ENCODE assay signal across 12 cellular contexts in genomic region chr1:160209041-160209655, GRCh38. TPM values are rescaled to one million over a fixed set of nuclear protein-coding genes. Genes with fewer than 3 reads are reported as not detected.
DNase-seq lines count a peak whose midpoint lies in the region; ATAC-seq, FAIRE-seq and TF ChIP-seq lines count a peak whose summit lies in the region.
"Had no signal": no experiment of that assay in that cellular context is flagged by ENCODE, and none has a peak within 500 bp of the region (broad histone marks: within the 10 kb centered on the region; RNA-seq: fewer than 3 reads in every experiment).

No MANE protein-coding gene starts in this region.

- CTCF ChIA-PET in K562 (lab: Yijun Ruan, JAX; ENCODE audit: low intra/inter-chr PET ratio): no interaction called here
- CTCF ChIA-PET in naive thymus-derived CD4-positive, alpha-beta T cell (lab: Charles Lee): no interaction called here
- CTCF ChIA-PET in Calu3 (lab: Charles Lee): no interaction called here

- no peak for TF ChIP-seq RAD21 in K562 (CRISPR knock-in tag; conservative IDR thresholded peaks at IDR 0.05 in 1 of 2, IDR thresholded peaks at IDR 0.05 in 1 of 2)

- FAIRE-seq in K562 (lab: Jason Lieb, UNC): no peak

- H3K4me1 Mint-ChIP-seq in naive thymus-derived CD4-positive, alpha-beta T cell: peaks cover 31 to 52% (median 33%) of the 10 kb centered on the region in 7 donors
- H3K4me1 Mint-ChIP-seq in Calu3 (ENCODE audit: low read depth, unreplicated experiment): peaks cover 33% of the 10 kb centered on the region

- TF ChIP-seq EP300 in K562 (IDR thresholded peaks at IDR 0.05; ENCODE audit: low read length) (no peak), transverse colon (IDR thresholded peaks at IDR 0.05; ENCODE audit: low read depth) (no peak)

- H3K9me3 ChIP-seq in cardiac muscle cell (ENCODE audit: low read depth) (no peaks in the 10 kb centered on the region), K562 (replicated peaks; ENCODE audit: control insufficient read depth, insufficient read depth, low read depth, low read length) (no peaks in the 10 kb centered on the region), transverse colon (no peaks in the 10 kb centered on the region)
- H3K9me3 ChIP-seq in naive thymus-derived CD4-positive, alpha-beta T cell (ENCODE audit: control insufficient read depth in 2 of 3, low read length in 3 of 3): no peaks in the 10 kb centered on the region
- H3K9me3 ChIP-seq: colonic mucosa had no signal

- POLR2A ChIA-PET in K562 (lab: Yijun Ruan, JAX): interaction anchor here (0.5 to 3.4 kb wide), 9 partner anchors 10 to 900 kb away, joined by 3 to 41 read pairs (median 3); partner anchors contain the start of gene PEX19
- POLR2A ChIA-PET in naive thymus-derived CD4-positive, alpha-beta T cell (lab: Charles Lee): interaction anchor here (0.5 to 1.5 kb wide), 2 partner anchors 10 to 26 kb away, joined by 3 read pairs; no protein-coding TSS in a partner anchor

- no peaks in the 10 kb centered on the region for H3K9me1 ChIP-seq in K562 (ENCODE audit: control insufficient read depth, insufficient read depth, low read length)

- no TSS peak for BruUV-seq in K562 (replicated peaks; lab: Mats Ljungman, UMichigan)
- BruUV-seq in Calu3 (replicated peaks; lab: Mats Ljungman, UMichigan): no TSS peak

- no peak overlapping the region; a peak in 1 of 4 replicates for H3K9ac ChIP-seq in K562 (ENCODE audit: insufficient read depth in 1 of 2, low read depth in 2 of 2, low read length in 2 of 2)

- H3K27ac Mint-ChIP-seq in naive thymus-derived CD4-positive, alpha-beta T cell: peak overlapping the region; percentile 11 to 81 (median 38)
- H3K27ac Mint-ChIP-seq in Calu3 (ENCODE audit: unreplicated experiment): no peak overlapping the region

- H3K4me1 ChIP-seq in cardiac muscle cell (ENCODE audit: low read depth) (peaks cover 62% of the 10 kb centered on the region), K562 (replicated peaks in 1 of 2; ENCODE audit: control insufficient read depth in 2 of 2, insufficient read depth in 2 of 2, low read length in 2 of 2) (peaks cover 25% of the 10 kb centered on the region in 2 experiments), transverse colon (peaks cover 17 to 57% (median 42%) of the 10 kb centered on the region in 4 donors)
- peaks cover 12 to 16% of the 10 kb centered on the region in 2 donors for H3K4me1 ChIP-seq in naive thymus-derived CD4-positive, alpha-beta T cell (ENCODE audit: control insufficient read depth in 2 of 2, insufficient read depth in 2 of 2, low read length in 2 of 2)
- H3K4me1 ChIP-seq: colonic mucosa had no signal

- ATAC-seq in left cardiac atrium: no peak
- ATAC-seq in K562: no peak
- no peak for ATAC-seq in naive thymus-derived CD4-positive, alpha-beta T cell
- no peak for ATAC-seq in GM21381 (IDR thresholded peaks at IDR 0.05; ENCODE audit: unreplicated experiment)

- H3K27me3 Mint-ChIP-seq in naive thymus-derived CD4-positive, alpha-beta T cell: no peaks in the 10 kb centered on the region
- H3K27me3 Mint-ChIP-seq in Calu3 (ENCODE audit: unreplicated experiment): no peaks in the 10 kb centered on the region

- H3K79me2 ChIP-seq in K562 (ENCODE audit: control insufficient read depth, insufficient read depth, low read length): peaks cover 16% of the 10 kb centered on the region

- H3K4me2 ChIP-seq in K562 (ENCODE audit: insufficient read depth, low read length): no peak overlapping the region

- TF ChIP-seq POLR2A in K562 (conservative IDR thresholded peaks at IDR 0.05) (peak; percentile 23; the same call in 1 of the 2 replicates), transverse colon (IDR thresholded peaks at IDR 0.05) (no peak)

- DNase-seq in cardiac muscle cell (ENCODE audit: low read depth in 1 of 2, low spot score in 1 of 2) (no peak), left cardiac atrium (no peak), K562 (ENCODE audit: extremely low read depth in 1 of 4, low spot score in 3 of 4) (no peak), transverse colon (no peak), KBM-7 (no peak), Calu3 (no peak)
- no peak for DNase-seq in naive thymus-derived CD4-positive, alpha-beta T cell
- DNase-seq: activated CD4-positive, alpha-beta T cell treated with anti-CD3 and anti-CD28 coated beads for 1 hour; colonic mucosa; NCI-H1417; stimulated activated naive CD4-positive, alpha-beta T cell had no signal

- H3K36me3 ChIP-seq in cardiac muscle cell (peaks cover 27% of the 10 kb centered on the region), K562 (ENCODE audit: control insufficient read depth, insufficient read depth, low read length) (peaks cover 69% of the 10 kb centered on the region; the same call in 2 of the 3 replicates), transverse colon (peaks cover 0 to 13% (median 0%) of the 10 kb centered on the region in 4 donors)
- peaks cover 0 to 42% (median 0%) of the 10 kb centered on the region in 3 experiments for H3K36me3 ChIP-seq in naive thymus-derived CD4-positive, alpha-beta T cell (ENCODE audit: control insufficient read depth in 2 of 3, insufficient read depth in 3 of 3, low read length in 3 of 3)

- no peak overlapping the region for H3K4me3 Mint-ChIP-seq in naive thymus-derived CD4-positive, alpha-beta T cell
- no peak overlapping the region for H3K4me3 Mint-ChIP-seq in Calu3 (ENCODE audit: low read depth, unreplicated experiment)

- in situ Hi-C loops in K562 (cut with MboI): no loop called here
- in situ Hi-C loops in transverse colon (cut with MboI; ENCODE audit: low pct_ligation_motif_present in 1 of 4, low pct_unique_long_range_greater_than_20kb in 1 of 4, low sequenced_read_pairs in 3 of 4): no loop called here
- in situ Hi-C loops in KBM-7 (cut with MboI; ENCODE audit: low pct_unique_long_range_greater_than_20kb, low sequenced_read_pairs): no loop called here

- H3K4me3 ChIP-seq in cardiac muscle cell: no peak overlapping the region
- H3K4me3 ChIP-seq in K562: no peak overlapping the region
- no peak overlapping the region for H3K4me3 ChIP-seq in naive thymus-derived CD4-positive, alpha-beta T cell (ENCODE audit: low read length)
- H3K4me3 ChIP-seq in transverse colon: no peak overlapping the region
- H3K4me3 ChIP-seq: colonic mucosa had no signal

- peak overlapping the region; percentile 67 for H3K27ac ChIP-seq in cardiac muscle cell
- no peak overlapping the region for H3K27ac ChIP-seq in K562 (ENCODE audit: extremely low read depth, low read depth, low read length)
- no peak overlapping the region for H3K27ac ChIP-seq in naive thymus-derived CD4-positive, alpha-beta T cell (ENCODE audit: low read depth, low read length)
- H3K27ac ChIP-seq in transverse colon: peak overlapping the region in 3 of 4 donors; percentile 18 to 33 (median 28)

- H4K20me1 ChIP-seq in K562 (replicated peaks; ENCODE audit: control insufficient read depth, insufficient read depth, low read length): peaks cover 5% of the 10 kb centered on the region; the same call in 1 of the 2 replicates

- no peak overlapping the region for H2AFZ ChIP-seq in K562 (ENCODE audit: low read depth, low read length)

- H3K9me3 Mint-ChIP-seq in naive thymus-derived CD4-positive, alpha-beta T cell: no peaks in the 10 kb centered on the region
- H3K9me3 Mint-ChIP-seq in Calu3 (ENCODE audit: low read depth, unreplicated experiment): no peaks in the 10 kb centered on the region

- no peak for TF ChIP-seq CTCF in cardiac muscle cell (IDR thresholded peaks at IDR 0.05; ENCODE audit: low read depth, low read length)
- TF ChIP-seq CTCF in K562 (IDR thresholded peaks at IDR 0.05 in 2 of 3, conservative IDR thresholded peaks at IDR 0.05 in 1 of 3; ENCODE audit: insufficient read depth in 2 of 3, low read depth in 1 of 3, low read length in 3 of 3): no peak
- TF ChIP-seq CTCF in transverse colon (IDR thresholded peaks at IDR 0.05): no peak
- no peak for TF ChIP-seq CTCF in Calu3 (IDR thresholded peaks at IDR 0.05; ENCODE audit: unreplicated experiment)

- intact Hi-C loops in left cardiac atrium (cut with DNase I) (loop anchor here in 1 of 2 donors (5.0 kb wide), 1 partner anchor 38 kb away; no protein-coding TSS in a partner anchor), K562 (cut with micrococcal nuclease) (no loop called here), transverse colon (cut with DNase I; ENCODE audit: low total_unique reads) (no loop called here), Calu3 (cut with micrococcal nuclease; ENCODE audit: unreplicated experiment) (no loop called here)
- intact Hi-C loops in naive thymus-derived CD4-positive, alpha-beta T cell (cut with micrococcal nuclease): loop anchor here in 1 of 2 donors (5.0 kb wide), 1 partner anchor 78 kb away; the partner anchor contains the start of gene PEX19

- H3K27me3 ChIP-seq in cardiac muscle cell: no peaks in the 10 kb centered on the region
- no peaks in the 10 kb centered on the region for H3K27me3 ChIP-seq in K562 (ENCODE audit: control insufficient read depth in 2 of 2, insufficient read depth in 2 of 2, low read length in 2 of 2)
- no peaks in the 10 kb centered on the region for H3K27me3 ChIP-seq in naive thymus-derived CD4-positive, alpha-beta T cell (ENCODE audit: control insufficient read depth in 2 of 2, insufficient read depth in 2 of 2, low read length in 2 of 2)
- no peaks in the 10 kb centered on the region for H3K27me3 ChIP-seq in transverse colon
- H3K27me3 ChIP-seq: colonic mucosa had no signal

- 71% methylated on average over 5 of the region's 5 CpGs for WGBS in K562 (ENCODE audit: insufficient coverage, low coverage, missing lambda C conversion rate)
- 39 to 70% methylated on average over 2 to 5 of the region's 5 CpGs for WGBS in transverse colon (ENCODE audit: low coverage in 1 of 2), 2 donors

- peaks cover 0 to 17% (median 5%) of the 10 kb centered on the region in 5 donors for H3K36me3 Mint-ChIP-seq in naive thymus-derived CD4-positive, alpha-beta T cell
- peaks cover 81% of the 10 kb centered on the region for H3K36me3 Mint-ChIP-seq in Calu3 (ENCODE audit: insufficient read depth, unreplicated experiment)

RNA-seq across cellular contexts. Expression of gene PEA15, which starts 4.0 kb away (rescaled TPM):
- total RNA-seq in cardiac muscle cell (112 and 194 TPM in 2 replicates), left cardiac atrium (100 to 1,000 TPM; 188 to 189 TPM), K562 (2014; rRNA removed) (23.4 and 32.7 TPM in 2 replicates), K562 (2014; rRNA removed; fragmentation: Illumina TruSeq; extraction: Trizol) (43.0 and 43.5 TPM in 2 replicates), K562 (2015; rRNA removed; fragmentation: Illumina TruSeq; extraction: Trizol) (34.4 and 34.8 TPM in 2 replicates), K562 (2021) (32.3 and 35.4 TPM in 2 replicates), transverse colon (10 to 100 TPM; 25.8 to 92.5 (median 27.3) TPM), Calu3 (2022) (128 and 153 TPM in 2 replicates)
- polyA plus RNA-seq in cardiac muscle cell (64.5 and 93.2 TPM in 2 replicates), K562 (2011; rRNA removed) (78.7 and 139 TPM in 2 replicates), K562 (2014; fragmentation: Illumina TruSeq; extraction: Trizol) (155 and 175 TPM in 2 replicates), K562 (2014; fragmentation: Nextera tagmentation; extraction: Ambion mirVana) (10 to 100 TPM in 1 of 2 experiments, 1 to 10 TPM in 1; 8.2 to 11.9 TPM), K562 (2014; rRNA removed) (54.3 and 58.5 TPM in 2 replicates)
- total RNA-seq in K562 (2011; cell fraction: chromatin; rRNA removed; ENCODE audit: low replicate concordance): 10.6 and 15.9 TPM in 2 replicates
- 10.9 and 11.2 TPM in 2 replicates for total RNA-seq in K562 (2011; cell fraction: nucleolus; rRNA removed)
- total RNA-seq in K562 (2011; cell fraction: nucleoplasm; rRNA removed): 16.1 and 27.3 TPM in 2 replicates
- 70.2 and 90.8 TPM in 2 replicates for polyA plus RNA-seq in K562 (2011; cell fraction: cytosol; rRNA removed)
- 36.1 and 50.9 TPM in 2 replicates for polyA plus RNA-seq in K562 (2011; cell fraction: nucleus; rRNA removed)
- 40.4 and 51.5 TPM in 2 replicates for polyA plus RNA-seq in K562 (2012)
- polyA minus RNA-seq in K562 (2011; rRNA and poly(A)+ RNA removed): 35.0 and 68.8 TPM in 2 replicates
- 23.9 and 34.5 TPM in 2 replicates for polyA minus RNA-seq in K562 (2011; cell fraction: cytosol; rRNA and poly(A)+ RNA removed)
- 5.3 and 7.7 TPM in 2 replicates for polyA minus RNA-seq in K562 (2011; cell fraction: nucleus; rRNA and poly(A)+ RNA removed)
- total RNA-seq in naive thymus-derived CD4-positive, alpha-beta T cell: 10 to 100 TPM; 11.5 to 38.6 (median 13.4) TPM
- polyA plus RNA-seq in naive thymus-derived CD4-positive, alpha-beta T cell: 1 to 10 TPM; 4.7 TPM

RNA-seq across cellular contexts. Expression of gene CASQ1, which starts 18.8 kb away (rescaled TPM):
- total RNA-seq in cardiac muscle cell: 21.4 and 28.3 TPM in 2 replicates
- 22.5 and 23.6 TPM in 2 replicates for polyA plus RNA-seq in cardiac muscle cell
- 10 to 100 TPM; 10.5 to 21.8 TPM for total RNA-seq in left cardiac atrium
- not detected in 2 replicates for total RNA-seq in K562 (2011; cell fraction: chromatin; rRNA removed; ENCODE audit: low replicate concordance)
- not detected in 2 replicates for total RNA-seq in K562 (2011; cell fraction: nucleolus; rRNA removed)
- total RNA-seq in K562 (2011; cell fraction: nucleoplasm; rRNA removed): not detected in 2 replicates
- not detected in 2 replicates for total RNA-seq in K562 (2014; rRNA removed)
- not detected in 2 replicates for total RNA-seq in K562 (2014; rRNA removed; fragmentation: Illumina TruSeq; extraction: Trizol)
- total RNA-seq in K562 (2015; rRNA removed; fragmentation: Illumina TruSeq; extraction: Trizol): not detected in 2 replicates
- total RNA-seq in K562 (2021): not detected in 2 replicates
- not detected in 2 replicates for polyA plus RNA-seq in K562 (2011; rRNA removed)
- polyA plus RNA-seq in K562 (2011; cell fraction: cytosol; rRNA removed): not detected in 2 replicates
- polyA plus RNA-seq in K562 (2011; cell fraction: nucleus; rRNA removed): not detected in 2 replicates
- polyA plus RNA-seq in K562 (2012): 0.08 and 0.39 TPM in 2 replicates
- not detected in 2 replicates for polyA plus RNA-seq in K562 (2014; fragmentation: Illumina TruSeq; extraction: Trizol)
- not detected for polyA plus RNA-seq in K562 (2014; fragmentation: Nextera tagmentation; extraction: Ambion mirVana)
- polyA plus RNA-seq in K562 (2014; rRNA removed): not detected in 2 replicates
- not detected in 2 replicates for polyA minus RNA-seq in K562 (2011; rRNA and poly(A)+ RNA removed)
- not detected in 2 replicates for polyA minus RNA-seq in K562 (2011; cell fraction: cytosol; rRNA and poly(A)+ RNA removed)
- polyA minus RNA-seq in K562 (2011; cell fraction: nucleus; rRNA and poly(A)+ RNA removed): not detected in 2 replicates
- 1 to 10 TPM in 1 of 5 experiments, not detected in 4; 1.1 TPM for total RNA-seq in naive thymus-derived CD4-positive, alpha-beta T cell
- not detected for polyA plus RNA-seq in naive thymus-derived CD4-positive, alpha-beta T cell
- total RNA-seq in transverse colon: under 1 TPM in 2 of 4 donors, not detected in 2; 0.55 to 0.95 TPM
- total RNA-seq in Calu3 (2022): not detected in 2 replicates
- total RNA-seq: colonic mucosa had no signal

RNA-seq across cellular contexts. Expression of gene DCAF8, which starts 53.2 kb away (rescaled TPM):
- total RNA-seq in cardiac muscle cell: 122 and 210 TPM in 2 replicates
- polyA plus RNA-seq in cardiac muscle cell: 151 and 176 TPM in 2 replicates
- 100 to 1,000 TPM in 1 of 2 donors, 10 to 100 TPM in 1; 98.5 to 121 TPM for total RNA-seq in left cardiac atrium
- total RNA-seq in K562 (2011; cell fraction: chromatin; rRNA removed; ENCODE audit: low replicate concordance): 485 and 515 TPM in 2 replicates
- 264 and 276 TPM in 2 replicates for total RNA-seq in K562 (2011; cell fraction: nucleolus; rRNA removed)
- 392 and 493 TPM in 2 replicates for total RNA-seq in K562 (2011; cell fraction: nucleoplasm; rRNA removed)
- 75.7 and 94.4 TPM in 2 replicates for total RNA-seq in K562 (2014; rRNA removed)
- total RNA-seq in K562 (2014; rRNA removed; fragmentation: Illumina TruSeq; extraction: Trizol): 67.3 and 75.3 TPM in 2 replicates
- 77.7 and 81.3 TPM in 2 replicates for total RNA-seq in K562 (2015; rRNA removed; fragmentation: Illumina TruSeq; extraction: Trizol)
- total RNA-seq in K562 (2021): 86.0 and 110 TPM in 2 replicates
- 149 and 163 TPM in 2 replicates for polyA plus RNA-seq in K562 (2011; rRNA removed)
- polyA plus RNA-seq in K562 (2011; cell fraction: cytosol; rRNA removed): 70.9 and 90.7 TPM in 2 replicates
- 1,126 and 1,145 TPM in 2 replicates for polyA plus RNA-seq in K562 (2011; cell fraction: nucleus; rRNA removed)
- polyA plus RNA-seq in K562 (2012): 82.3 and 103 TPM in 2 replicates
- polyA plus RNA-seq in K562 (2014; fragmentation: Illumina TruSeq; extraction: Trizol): 91.0 and 94.6 TPM in 2 replicates
- polyA plus RNA-seq in K562 (2014; fragmentation: Nextera tagmentation; extraction: Ambion mirVana): 10 to 100 TPM; 11.6 to 19.5 TPM
- polyA plus RNA-seq in K562 (2014; rRNA removed): 95.1 and 118 TPM in 2 replicates
- 113 and 120 TPM in 2 replicates for polyA minus RNA-seq in K562 (2011; rRNA and poly(A)+ RNA removed)
- 30.9 and 45.8 TPM in 2 replicates for polyA minus RNA-seq in K562 (2011; cell fraction: cytosol; rRNA and poly(A)+ RNA removed)
- 206 and 317 TPM in 2 replicates for polyA minus RNA-seq in K562 (2011; cell fraction: nucleus; rRNA and poly(A)+ RNA removed)
- 100 to 1,000 TPM; 115 to 226 (median 176) TPM for total RNA-seq in naive thymus-derived CD4-positive, alpha-beta T cell
- polyA plus RNA-seq in naive thymus-derived CD4-positive, alpha-beta T cell: 10 to 100 TPM; 45.6 to 49.8 TPM
- total RNA-seq in transverse colon: 100 to 1,000 TPM; 128 to 279 (median 137) TPM
- total RNA-seq in Calu3 (2022): 119 and 126 TPM in 2 replicates

RNA-seq across cellular contexts. Expression of gene ATP1A4, which starts 57.7 kb away (rescaled TPM):
- 0.57 TPM in 1 of 2 replicates, not detected in the other for total RNA-seq in cardiac muscle cell
- polyA plus RNA-seq in cardiac muscle cell: 0.16 and 0.21 TPM in 2 replicates
- total RNA-seq in left cardiac atrium: under 1 TPM in 1 of 2 donors, not detected in 1; 0.13 TPM
- total RNA-seq in K562 (2011; cell fraction: chromatin; rRNA removed; ENCODE audit: low replicate concordance): not detected in 2 replicates
- not detected in 2 replicates for total RNA-seq in K562 (2011; cell fraction: nucleolus; rRNA removed)
- not detected in 2 replicates for total RNA-seq in K562 (2011; cell fraction: nucleoplasm; rRNA removed)
- total RNA-seq in K562 (2014; rRNA removed): not detected in 2 replicates
- not detected in 2 replicates for total RNA-seq in K562 (2014; rRNA removed; fragmentation: Illumina TruSeq; extraction: Trizol)
- not detected in 2 replicates for total RNA-seq in K562 (2015; rRNA removed; fragmentation: Illumina TruSeq; extraction: Trizol)
- not detected in 2 replicates for total RNA-seq in K562 (2021)
- polyA plus RNA-seq in K562 (2011; rRNA removed): not detected in 2 replicates
- not detected in 2 replicates for polyA plus RNA-seq in K562 (2011; cell fraction: cytosol; rRNA removed)
- not detected in 2 replicates for polyA plus RNA-seq in K562 (2011; cell fraction: nucleus; rRNA removed)
- 0.07 TPM in 1 of 2 replicates, not detected in the other for polyA plus RNA-seq in K562 (2012)
- not detected in 2 replicates for polyA plus RNA-seq in K562 (2014; fragmentation: Illumina TruSeq; extraction: Trizol)
- under 1 TPM in 1 of 2 experiments, not detected in 1; 0.07 TPM for polyA plus RNA-seq in K562 (2014; fragmentation: Nextera tagmentation; extraction: Ambion mirVana)
- not detected in 2 replicates for polyA plus RNA-seq in K562 (2014; rRNA removed)
- polyA minus RNA-seq in K562 (2011; rRNA and poly(A)+ RNA removed): not detected in 2 replicates
- polyA minus RNA-seq in K562 (2011; cell fraction: cytosol; rRNA and poly(A)+ RNA removed): not detected in 2 replicates
- not detected in 2 replicates for polyA minus RNA-seq in K562 (2011; cell fraction: nucleus; rRNA and poly(A)+ RNA removed)
- total RNA-seq in naive thymus-derived CD4-positive, alpha-beta T cell: under 1 TPM in 1 of 5 experiments, not detected in 4; 0.71 TPM
- not detected for polyA plus RNA-seq in naive thymus-derived CD4-positive, alpha-beta T cell
- total RNA-seq in transverse colon: under 1 TPM in 1 of 4 donors, not detected in 3; 0.20 TPM
- total RNA-seq in Calu3 (2022): not detected in 2 replicates
- total RNA-seq: colonic mucosa had no signal

Comparison
In these comparisons a context has a peak if more than half of its experiments do, and no peak if none do; other contexts are left out.
1. H3K27ac ChIP-seq: peak in cardiac muscle cell (single experiment) and transverse colon (3 of 4); none in K562 (single experiment) and naive thymus-derived CD4-positive, alpha-beta T cell (single experiment).